ENCODE assay signal across 6 cellular contexts in the genomic region with DNA sequence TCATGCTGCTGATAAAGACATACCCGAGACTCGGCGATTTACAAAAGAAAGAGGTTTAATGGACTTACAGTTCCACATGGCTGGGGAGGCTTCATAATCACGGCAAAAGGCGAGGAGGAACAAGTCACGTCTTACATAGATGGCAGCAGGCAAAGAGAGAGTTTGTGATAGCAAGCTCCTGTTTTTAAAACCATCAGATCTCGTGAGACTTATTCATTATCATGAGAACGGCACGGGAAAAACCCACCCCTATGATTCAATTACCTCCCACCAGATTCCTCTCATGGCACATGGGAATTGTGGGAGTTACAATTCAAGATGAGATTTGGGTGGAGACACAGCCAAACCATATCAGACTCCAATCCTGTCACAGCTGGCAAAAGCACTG. TPM values are rescaled to one million over a fixed set of nuclear protein-coding genes. Genes with fewer than 3 reads are reported as not detected.
"Had no signal": no experiment of that assay in that cellular context is flagged by ENCODE, and none has a peak within 500 bp of the region (broad histone marks: within the 10 kb centered on the region; RNA-seq: fewer than 3 reads in every experiment).

No MANE protein-coding gene starts in this region.

RNA-seq across cellular contexts. Expression of a gene that starts 31.2 kb away (rescaled TPM):
- total RNA-seq: activated CD4-positive, alpha-beta T cell treated with anti-CD3 and anti-CD28 coated beads, Interleukin-2, amount 10 ng/mL, durations not matched to agents 24 days and 14 days; activated CD8-positive, alpha-beta memory T cell treated with anti-CD3 and anti-CD28 coated beads for 36 hours; activated naive CD4-positive, alpha-beta T cell treated with anti-CD3 and anti-CD28 coated beads for 36 hours; activated naive CD8-positive, alpha-beta T cell treated with anti-CD3 and anti-CD28 coated beads for 36 hours; activated T-helper 1 cell treated with anti-CD3 and anti-CD28 coated beads, Interleukin-12 subunit alpha, Interleukin-12 subunit beta, Interleukin-2, Interleukin-4 antibody, amounts not matched to agents 30 ng/mL and 10 ng/mL and 1 ng/mL, durations not matched to agents 14 hours and 24 hours and 36 hours; T-helper 17 cell had no signal
